ENCODE assay signal across 1 cellular context in genomic region chr1:44786138-44786840, GRCh38.
A peak's percentile ranks its signal among the peaks of the same experiment; 100 is the strongest.
TF ChIP-seq lines count a peak whose summit lies in the region.

No MANE protein-coding gene starts in this region.

TF ChIP-seq in HepG2, 621 proteins besides CTCF, POLR2A, EP300 and RAD21 (continued from another document and continues in another):
- no peak for TF ChIP-seq MYNN (CRISPR knock-in tag; IDR thresholded peaks at IDR 0.05; ENCODE audit: low read depth)
- no peak for TF ChIP-seq SOX6 (IDR thresholded peaks at IDR 0.05)
- TF ChIP-seq SOX6 (CRISPR knock-in tag; IDR thresholded peaks at IDR 0.05): peak; percentile 34; the same call in 1 of the 2 replicates
- TF ChIP-seq ZNF619 (CRISPR knock-in tag; IDR thresholded peaks at IDR 0.05): peak; percentile 74; the same call in 1 of the 2 replicates
- TF ChIP-seq HMG20B (CRISPR knock-in tag; conservative IDR thresholded peaks at IDR 0.05): no peak
- no peak for TF ChIP-seq ZNF292 (CRISPR knock-in tag; IDR thresholded peaks at IDR 0.05; ENCODE audit: borderline replicate concordance, low read depth)
- TF ChIP-seq ETV6 (CRISPR knock-in tag; conservative IDR thresholded peaks at IDR 0.05): no peak; the same call in 1 of the 2 replicates
- no peak for TF ChIP-seq ZNF747 (CRISPR knock-in tag; IDR thresholded peaks at IDR 0.05; ENCODE audit: borderline replicate concordance)
- TF ChIP-seq NR3C1 (CRISPR knock-in tag; IDR thresholded peaks at IDR 0.05): no peak
- peak; percentile 73 for TF ChIP-seq HIVEP1 (CRISPR knock-in tag; IDR thresholded peaks at IDR 0.05)
- TF ChIP-seq ZNF333 (CRISPR knock-in tag; IDR thresholded peaks at IDR 0.05; ENCODE audit: borderline replicate concordance): 0 out of 2 replicates have a peak, but pooled peaks have one; percentile 56
- TF ChIP-seq, protein P1, sequence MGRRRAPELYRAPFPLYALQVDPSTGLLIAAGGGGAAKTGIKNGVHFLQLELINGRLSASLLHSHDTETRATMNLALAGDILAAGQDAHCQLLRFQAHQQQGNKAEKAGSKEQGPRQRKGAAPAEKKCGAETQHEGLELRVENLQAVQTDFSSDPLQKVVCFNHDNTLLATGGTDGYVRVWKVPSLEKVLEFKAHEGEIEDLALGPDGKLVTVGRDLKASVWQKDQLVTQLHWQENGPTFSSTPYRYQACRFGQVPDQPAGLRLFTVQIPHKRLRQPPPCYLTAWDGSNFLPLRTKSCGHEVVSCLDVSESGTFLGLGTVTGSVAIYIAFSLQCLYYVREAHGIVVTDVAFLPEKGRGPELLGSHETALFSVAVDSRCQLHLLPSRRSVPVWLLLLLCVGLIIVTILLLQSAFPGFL (CRISPR knock-in tag; IDR thresholded peaks at IDR 0.05): no peak
- TF ChIP-seq ZNF276 (CRISPR knock-in tag; IDR thresholded peaks at IDR 0.05; ENCODE audit: low read depth): no peak
- TF ChIP-seq ZNF879 (CRISPR knock-in tag; IDR thresholded peaks at IDR 0.05): no peak
- peak; percentile 44; the same call in 1 of the 2 replicates for TF ChIP-seq SPEN (CRISPR knock-in tag; IDR thresholded peaks at IDR 0.05; ENCODE audit: low read depth)
- TF ChIP-seq ZNF431 (CRISPR knock-in tag; IDR thresholded peaks at IDR 0.05; ENCODE audit: borderline replicate concordance, low read depth): no peak
- TF ChIP-seq MTF2 (CRISPR knock-in tag; IDR thresholded peaks at IDR 0.05; ENCODE audit: borderline replicate concordance): peak; percentile 56; the same call in 1 of the 2 replicates
- no peak for TF ChIP-seq ZKSCAN5 (CRISPR knock-in tag; IDR thresholded peaks at IDR 0.05)
- TF ChIP-seq, protein P2, sequence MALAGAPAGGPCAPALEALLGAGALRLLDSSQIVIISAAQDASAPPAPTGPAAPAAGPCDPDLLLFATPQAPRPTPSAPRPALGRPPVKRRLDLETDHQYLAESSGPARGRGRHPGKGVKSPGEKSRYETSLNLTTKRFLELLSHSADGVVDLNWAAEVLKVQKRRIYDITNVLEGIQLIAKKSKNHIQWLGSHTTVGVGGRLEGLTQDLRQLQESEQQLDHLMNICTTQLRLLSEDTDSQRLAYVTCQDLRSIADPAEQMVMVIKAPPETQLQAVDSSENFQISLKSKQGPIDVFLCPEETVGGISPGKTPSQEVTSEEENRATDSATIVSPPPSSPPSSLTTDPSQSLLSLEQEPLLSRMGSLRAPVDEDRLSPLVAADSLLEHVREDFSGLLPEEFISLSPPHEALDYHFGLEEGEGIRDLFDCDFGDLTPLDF (CRISPR knock-in tag; IDR thresholded peaks at IDR 0.05): no peak
- TF ChIP-seq HNRNPLL (IDR thresholded peaks at IDR 0.05; ENCODE audit: low read depth, low read length, poor library complexity, severe bottlenecking): peak; percentile 62
- TF ChIP-seq, protein P3, sequence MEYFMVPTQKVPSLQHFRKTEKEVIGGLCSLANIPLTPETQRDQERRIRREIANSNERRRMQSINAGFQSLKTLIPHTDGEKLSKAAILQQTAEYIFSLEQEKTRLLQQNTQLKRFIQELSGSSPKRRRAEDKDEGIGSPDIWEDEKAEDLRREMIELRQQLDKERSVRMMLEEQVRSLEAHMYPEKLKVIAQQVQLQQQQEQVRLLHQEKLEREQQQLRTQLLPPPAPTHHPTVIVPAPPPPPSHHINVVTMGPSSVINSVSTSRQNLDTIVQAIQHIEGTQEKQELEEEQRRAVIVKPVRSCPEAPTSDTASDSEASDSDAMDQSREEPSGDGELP (IDR thresholded peaks at IDR 0.05; ENCODE audit: borderline replicate concordance, low read depth): peak; percentile 47; the same call in 1 of the 2 replicates
- TF ChIP-seq RBFOX2 (IDR thresholded peaks at IDR 0.05; ENCODE audit: low read depth, low read length): peak; percentile 76
- TF ChIP-seq ERF (CRISPR knock-in tag; IDR thresholded peaks at IDR 0.05): peak; percentile 51; the same call in 1 of the 2 replicates
- TF ChIP-seq PRDM15 (CRISPR knock-in tag; IDR thresholded peaks at IDR 0.05): no peak
- 0 out of 2 replicates have a peak, but pooled peaks have one; percentile 37 for TF ChIP-seq HDAC1 (CRISPR knock-in tag; IDR thresholded peaks at IDR 0.05)
- no peak for TF ChIP-seq HOMEZ (CRISPR knock-in tag; IDR thresholded peaks at IDR 0.05; ENCODE audit: low read depth)
- TF ChIP-seq ZNF788 (CRISPR knock-in tag; IDR thresholded peaks at IDR 0.05; ENCODE audit: borderline replicate concordance): no peak; the same call in 1 of the 2 replicates
- TF ChIP-seq ZNF629 (CRISPR knock-in tag; conservative IDR thresholded peaks at IDR 0.05): no peak
- peak; percentile 58 for TF ChIP-seq MNT (IDR thresholded peaks at IDR 0.05)
- TF ChIP-seq, protein P4, sequence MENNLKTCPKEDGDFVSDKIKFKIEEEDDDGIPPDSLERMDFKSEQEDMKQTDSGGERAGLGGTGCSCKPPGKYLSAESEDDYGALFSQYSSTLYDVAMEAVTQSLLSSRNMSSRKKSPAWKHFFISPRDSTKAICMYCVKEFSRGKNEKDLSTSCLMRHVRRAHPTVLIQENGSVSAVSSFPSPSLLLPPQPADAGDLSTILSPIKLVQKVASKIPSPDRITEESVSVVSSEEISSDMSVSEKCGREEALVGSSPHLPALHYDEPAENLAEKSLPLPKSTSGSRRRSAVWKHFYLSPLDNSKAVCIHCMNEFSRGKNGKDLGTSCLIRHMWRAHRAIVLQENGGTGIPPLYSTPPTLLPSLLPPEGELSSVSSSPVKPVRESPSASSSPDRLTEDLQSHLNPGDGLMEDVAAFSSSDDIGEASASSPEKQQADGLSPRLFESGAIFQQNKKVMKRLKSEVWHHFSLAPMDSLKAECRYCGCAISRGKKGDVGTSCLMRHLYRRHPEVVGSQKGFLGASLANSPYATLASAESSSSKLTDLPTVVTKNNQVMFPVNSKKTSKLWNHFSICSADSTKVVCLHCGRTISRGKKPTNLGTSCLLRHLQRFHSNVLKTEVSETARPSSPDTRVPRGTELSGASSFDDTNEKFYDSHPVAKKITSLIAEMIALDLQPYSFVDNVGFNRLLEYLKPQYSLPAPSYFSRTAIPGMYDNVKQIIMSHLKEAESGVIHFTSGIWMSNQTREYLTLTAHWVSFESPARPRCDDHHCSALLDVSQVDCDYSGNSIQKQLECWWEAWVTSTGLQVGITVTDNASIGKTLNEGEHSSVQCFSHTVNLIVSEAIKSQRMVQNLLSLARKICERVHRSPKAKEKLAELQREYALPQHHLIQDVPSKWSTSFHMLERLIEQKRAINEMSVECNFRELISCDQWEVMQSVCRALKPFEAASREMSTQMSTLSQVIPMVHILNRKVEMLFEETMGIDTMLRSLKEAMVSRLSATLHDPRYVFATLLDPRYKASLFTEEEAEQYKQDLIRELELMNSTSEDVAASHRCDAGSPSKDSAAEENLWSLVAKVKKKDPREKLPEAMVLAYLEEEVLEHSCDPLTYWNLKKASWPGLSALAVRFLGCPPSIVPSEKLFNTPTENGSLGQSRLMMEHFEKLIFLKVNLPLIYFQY (CRISPR knock-in tag; IDR thresholded peaks at IDR 0.05; ENCODE audit: borderline replicate concordance): no peak
- TF ChIP-seq ZMAT3 (CRISPR knock-in tag; conservative IDR thresholded peaks at IDR 0.05): 0 out of 2 replicates have a peak, but pooled peaks have one; percentile 5
- TF ChIP-seq REPIN1 (CRISPR knock-in tag; IDR thresholded peaks at IDR 0.05; ENCODE audit: borderline replicate concordance, low read depth): peak; percentile 14; the same call in 1 of the 2 replicates
- TF ChIP-seq TCF12 (IDR thresholded peaks at IDR 0.05): no peak
- TF ChIP-seq TCF12 (CRISPR knock-in tag; IDR thresholded peaks at IDR 0.05): no peak
- TF ChIP-seq ZNF124 (CRISPR knock-in tag; IDR thresholded peaks at IDR 0.05): no peak
- no peak for TF ChIP-seq MTA3 (CRISPR knock-in tag; IDR thresholded peaks at IDR 0.05)
- TF ChIP-seq ZNF816 (CRISPR knock-in tag; IDR thresholded peaks at IDR 0.05; ENCODE audit: borderline replicate concordance): no peak
- no peak for TF ChIP-seq TEAD2 (CRISPR knock-in tag; IDR thresholded peaks at IDR 0.05)
- TF ChIP-seq PAF1 (CRISPR knock-in tag; IDR thresholded peaks at IDR 0.05): no peak
- no peak for TF ChIP-seq ZNF414 (CRISPR knock-in tag; IDR thresholded peaks at IDR 0.05)
- no peak for TF ChIP-seq SRSF4 (IDR thresholded peaks at IDR 0.05; ENCODE audit: low read depth, low read length, poor library complexity, severe bottlenecking)
- no peak for TF ChIP-seq ZNF280D (CRISPR knock-in tag; IDR thresholded peaks at IDR 0.05)
- peak; percentile 19; the same call in 1 of the 2 replicates for TF ChIP-seq BCL6 (CRISPR knock-in tag; IDR thresholded peaks at IDR 0.05)
- no peak for TF ChIP-seq ARNT (IDR thresholded peaks at IDR 0.05)
